In the genomic region with DNA sequence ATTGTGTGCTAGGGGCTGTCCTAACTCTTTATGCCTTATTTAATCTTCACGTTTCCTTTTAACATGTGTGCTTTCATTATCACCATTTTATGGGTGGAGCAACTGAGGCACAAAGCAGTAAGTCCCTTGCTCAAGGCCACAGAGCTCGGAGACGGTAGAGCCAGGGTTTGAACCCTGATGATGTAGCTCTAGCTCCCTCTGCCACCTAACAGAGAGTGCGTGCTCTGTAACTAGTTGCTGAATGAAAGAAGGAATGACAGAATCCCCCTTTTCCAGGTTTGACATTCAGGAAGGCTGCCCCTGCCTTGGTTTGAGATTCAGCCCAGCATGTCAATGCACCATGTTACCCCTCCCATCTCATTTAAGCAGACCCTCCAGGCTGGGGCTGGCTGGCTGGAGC, we compare ENCODE assay signal across 18 cellular contexts.
DNase-seq lines count a peak whose midpoint lies in the region; ATAC-seq, FAIRE-seq and TF ChIP-seq lines count a peak whose summit lies in the region.
"Had no signal": no experiment of that assay in that cellular context is flagged by ENCODE, and none has a peak within 500 bp of the region (broad histone marks: within the 10 kb centered on the region; RNA-seq: fewer than 3 reads in every experiment).

No MANE protein-coding gene starts in this region.

- no peak for FAIRE-seq in GM12878 (lab: Jason Lieb, UNC)
- FAIRE-seq: A204.1 had no signal

- H3K27me3 ChIP-seq in IMR-90 (ENCODE audit: control insufficient read depth, insufficient read depth, low read length) (peaks cover 28% of the 10 kb centered on the region), GM12878 (replicated peaks in 1 of 2; ENCODE audit: control insufficient read depth in 2 of 2, insufficient read depth in 2 of 2, low read length in 1 of 2) (no peaks in the 10 kb centered on the region), mesenchymal stem cell (ENCODE audit: control insufficient read depth in 1 of 2, insufficient read depth in 1 of 2, low read length in 2 of 2) (peaks cover 0 to 62% of the 10 kb centered on the region in 2 experiments)
- H3K27me3 ChIP-seq: BLaER1 treated with 17β-estradiol and CSF1 and Interleukin-3, amounts not matched to agents 10 nM and 100 nM had no signal

- H3K36me3 ChIP-seq in IMR-90 (ENCODE audit: control insufficient read depth, insufficient read depth, low read length) (no peaks in the 10 kb centered on the region), GM12878 (ENCODE audit: control insufficient read depth in 2 of 2, insufficient read depth in 2 of 2, low read length in 1 of 2) (no peaks in the 10 kb centered on the region), mesenchymal stem cell (ENCODE audit: control insufficient read depth in 1 of 2, insufficient read depth in 2 of 2, low read depth in 1 of 2, low read length in 2 of 2) (no peaks in the 10 kb centered on the region)
- H3K36me3 ChIP-seq: BLaER1 treated with 17β-estradiol and CSF1 and Interleukin-3, amounts not matched to agents 10 nM and 100 nM; HAP-1 had no signal

- H2AFZ ChIP-seq in IMR-90 (replicated peaks; ENCODE audit: low read length, poor library complexity), result peak overlapping the region; percentile 3
- H2AFZ ChIP-seq in GM12878 (ENCODE audit: control insufficient read depth, low read depth, low read length), result no peak overlapping the region
- H2AFZ ChIP-seq in mesenchymal stem cell (ENCODE audit: low read depth, low read length), result no peak overlapping the region

- H3K4ac ChIP-seq in IMR-90 (ENCODE audit: low read depth, low read length), result no peak overlapping the region
- peak overlapping the region; percentile 47 to 74 for H3K4ac ChIP-seq in mesenchymal stem cell (ENCODE audit: low read depth in 1 of 2, low read length in 2 of 2)

- H3K4me2 ChIP-seq in IMR-90 (ENCODE audit: low read depth, low read length) (no peak overlapping the region), GM12878 (ENCODE audit: control insufficient read depth, insufficient read depth) (no peak overlapping the region), mesenchymal stem cell (ENCODE audit: low read length, poor library complexity, severe bottlenecking) (no peak overlapping the region)
- H3K4me2 ChIP-seq: BLaER1 treated with 17β-estradiol and CSF1 and Interleukin-3, amounts not matched to agents 10 nM and 100 nM had no signal

- H4K8ac ChIP-seq in IMR-90 (ENCODE audit: low read depth in 2 of 2, low read length in 2 of 2), result no peak overlapping the region
- peak overlapping the region; percentile 12 for H4K8ac ChIP-seq in mesenchymal stem cell (ENCODE audit: low read length)

- no peak for ATAC-seq in IMR-90 (ENCODE audit: low read depth)
- no peak for ATAC-seq in GM12878
- ATAC-seq in HG02623 (IDR thresholded peaks at IDR 0.05; ENCODE audit: unreplicated experiment), result no peak
- ATAC-seq in HG03045 (IDR thresholded peaks at IDR 0.05; ENCODE audit: unreplicated experiment), result no peak
- no peak for ATAC-seq in HG02678 (IDR thresholded peaks at IDR 0.05; ENCODE audit: unreplicated experiment)
- ATAC-seq: CD8-positive, alpha-beta T cell; Panc1 had no signal

- H3K9ac ChIP-seq in IMR-90 (ENCODE audit: low read depth, low read length) (no peak overlapping the region), GM12878 (ENCODE audit: control insufficient read depth, insufficient read depth, low read length) (no peak overlapping the region), mesenchymal stem cell (ENCODE audit: low read length) (no peak overlapping the region)
- H3K9ac ChIP-seq: BLaER1 treated with 17β-estradiol and CSF1 and Interleukin-3, amounts not matched to agents 10 nM and 100 nM had no signal

- TF ChIP-seq POLR2A in IMR-90 (IDR thresholded peaks at IDR 0.05; ENCODE audit: low read depth, low read length), result no peak
- TF ChIP-seq POLR2A in GM12878 (IDR thresholded peaks at IDR 0.05; ENCODE audit: low read depth, low read length), result no peak

- H2AK5ac ChIP-seq in IMR-90 (ENCODE audit: low read depth, low read length) (no peak overlapping the region), mesenchymal stem cell (ENCODE audit: low read length, severe bottlenecking) (no peak overlapping the region)

- no peak overlapping the region for H2BK20ac ChIP-seq in IMR-90 (ENCODE audit: low read depth, low read length)

- intact Hi-C loops in IMR-90 (cut with micrococcal nuclease), result no loop called here
- intact Hi-C loops in GM12878 (cut with micrococcal nuclease; ENCODE audit: unreplicated experiment), result no loop called here

- no peak overlapping the region for H3K23ac ChIP-seq in IMR-90 (ENCODE audit: low read depth, low read length)
- H3K23ac ChIP-seq in mesenchymal stem cell (ENCODE audit: low read length in 2 of 2), result no peak overlapping the region

- H3K4me1 ChIP-seq in IMR-90 (ENCODE audit: control insufficient read depth, insufficient read depth, low read length) (peaks cover 2% of the 10 kb centered on the region; the same call in 1 of the 2 replicates), GM12878 (ENCODE audit: control insufficient read depth, insufficient read depth, low read length) (no peaks in the 10 kb centered on the region), mesenchymal stem cell (ENCODE audit: control insufficient read depth, insufficient read depth, low read depth, low read length) (no peaks in the 10 kb centered on the region)

- no peak for TF ChIP-seq EP300 in GM12878 (IDR thresholded peaks at IDR 0.05; ENCODE audit: borderline replicate concordance in 1 of 2, control insufficient read depth in 1 of 2, low read depth in 2 of 2, low read length in 2 of 2)

- H4K91ac ChIP-seq in IMR-90 (ENCODE audit: insufficient read depth, low read depth, low read length) (no peak overlapping the region), mesenchymal stem cell (ENCODE audit: low read length) (no peak overlapping the region)

- H4K5ac ChIP-seq in IMR-90 (ENCODE audit: low read depth, low read length), result no peak overlapping the region

- RAD21 ChIA-PET in GM12878 (lab: Charles Lee; ENCODE audit: unreplicated experiment), result interaction anchor here (1.2 to 3.5 kb wide), 3 partner anchors 145 to 260 kb away, joined by 3 to 21 read pairs (median 8); no protein-coding TSS in a partner anchor

- POLR2A ChIA-PET in GM10248 (lab: Yijun Ruan, JAX), result no interaction called here
- POLR2A ChIA-PET in IMR-90 (lab: Charles Lee; ENCODE audit: unreplicated experiment), result no interaction called here
- POLR2A ChIA-PET in GM12878 (lab: Charles Lee), result no interaction called here

- no peaks in the 10 kb centered on the region for H3K79me2 ChIP-seq in GM12878 (ENCODE audit: control insufficient read depth, insufficient read depth, low read length)

- H2BK120ac ChIP-seq in IMR-90 (ENCODE audit: low read depth, low read length) (no peak overlapping the region), mesenchymal stem cell (ENCODE audit: low read depth, low read length) (peak overlapping the region; percentile 8)

- in situ Hi-C loops in IMR-90 (cut with MboI; ENCODE audit: low sequenced_read_pairs), result no loop called here
- in situ Hi-C loops in GM12878 (cut with MboI), result no loop called here

- no peak overlapping the region for H3K4me3 ChIP-seq in IMR-90 (ENCODE audit: insufficient read depth, low read depth, low read length)
- H3K4me3 ChIP-seq in GM12878, result no peak overlapping the region
- no peak overlapping the region for H3K4me3 ChIP-seq in mesenchymal stem cell (ENCODE audit: insufficient read depth in 1 of 2, low read depth in 1 of 2, low read length in 2 of 2)
- H3K4me3 ChIP-seq: BLaER1 treated with 17β-estradiol and CSF1 and Interleukin-3, amounts not matched to agents 10 nM and 100 nM; HAP-1 had no signal

- SMC1A ChIA-PET in GM12878 (lab: Charles Lee; ENCODE audit: uncharacterized antibody, unreplicated experiment), result interaction anchor here (1.3 to 2.0 kb wide), 3 partner anchors 13 to 260 kb away, joined by 4 to 11 read pairs (median 5); no protein-coding TSS in a partner anchor

- H3K27ac ChIP-seq in IMR-90 (ENCODE audit: insufficient read depth, low read length), result no peak overlapping the region
- H3K27ac ChIP-seq in GM12878 (ENCODE audit: control insufficient read depth, insufficient read depth), result no peak overlapping the region
- H3K27ac ChIP-seq in mesenchymal stem cell (ENCODE audit: low read length, poor library complexity, severe bottlenecking), result no peak overlapping the region
- H3K27ac ChIP-seq: BLaER1 treated with 17β-estradiol and CSF1 and Interleukin-3, amounts not matched to agents 10 nM and 100 nM had no signal

- CTCF ChIA-PET in GM10248 (lab: Yijun Ruan, JAX), result interaction anchor here (1.0 to 1.3 kb wide), 2 partner anchors 9 to 45 kb away, joined by 4 read pairs; no protein-coding TSS in a partner anchor
- CTCF ChIA-PET in IMR-90 (lab: Yijun Ruan, JAX), result interaction anchor here (0.6 kb wide), 1 partner anchor 260 kb away, joined by 3 read pairs; no protein-coding TSS in a partner anchor
- CTCF ChIA-PET in GM12878 (lab: Yijun Ruan, JAX), result interaction anchor here (1.0 to 1.9 kb wide), 5 partner anchors 24 to 192 kb away, joined by 3 to 10 read pairs (median 3); no protein-coding TSS in a partner anchor

- peak overlapping the region in 1 of 2 experiments; percentile 68 for H2BK12ac ChIP-seq in mesenchymal stem cell (ENCODE audit: low read length in 2 of 2)

- BruUV-seq in IMR-90 (replicated peaks; lab: Mats Ljungman, UMichigan), result no TSS peak
- no TSS peak for BruUV-seq in GM12878 (replicated peaks; lab: Mats Ljungman, UMichigan)

- no peaks in the 10 kb centered on the region; the same call in 1 of the 2 replicates for H3K9me1 ChIP-seq in IMR-90 (ENCODE audit: insufficient read depth, low read length)

- WGBS in IMR-90 (ENCODE audit: extremely low coverage in 2 of 2, insufficient read length in 1 of 2), 2 experiments, result no CpG with 5 or more reads among the region's 4 CpGs
- 54% methylated on average over 4 of the region's 4 CpGs for WGBS in GM12878 (ENCODE audit: insufficient coverage, insufficient replicate concordance, low lambda C conversion rate, missing lambda C conversion rate)
- 84% methylated on average over 4 of the region's 4 CpGs for WGBS in mesenchymal stem cell

- H3K18ac ChIP-seq in IMR-90 (ENCODE audit: low read depth, low read length) (no peak overlapping the region), mesenchymal stem cell (ENCODE audit: low read depth in 1 of 2, low read length in 2 of 2) (peak overlapping the region; percentile 44 to 76)

- no peak for TF ChIP-seq RAD21 in IMR-90 (IDR thresholded peaks at IDR 0.05; ENCODE audit: low read length)
- TF ChIP-seq RAD21 in GM12878 (IDR thresholded peaks at IDR 0.05; ENCODE audit: insufficient read depth, low read depth, low read length), result peak; percentile 25; the same call in 1 of the 2 replicates

- dilution Hi-C loops in IMR-90 (cut with HindIII; ENCODE audit: low sequenced_read_pairs, unreplicated experiment), result no loop called here

- TF ChIP-seq CTCF in GM10248 (IDR thresholded peaks at IDR 0.05; ENCODE audit: control extremely low read depth, extremely low read depth, low read depth, missing control alignments) (peak; percentile 23), IMR-90 (conservative IDR thresholded peaks at IDR 0.05; ENCODE audit: low read depth, low read length) (no peak; the same call in 1 of the 2 replicates), GM12878 (IDR thresholded peaks at IDR 0.05 in 2 of 3, conservative IDR thresholded peaks at IDR 0.05 in 1 of 3; ENCODE audit: control insufficient read depth in 2 of 3, extremely low read depth in 1 of 3, insufficient read depth in 1 of 3, low read depth in 3 of 3, low read length in 3 of 3) (peak in 1 of 3 experiments; percentile 31; a peak in 1 of 6 replicates)

- DNase-seq in GM10248 (ENCODE audit: extremely low spot score), result no peak
- DNase-seq in IMR-90, result no peak
- DNase-seq in GM12878 (ENCODE audit: low read depth, low spot score), result no peak
- no peak for DNase-seq in mesenchymal stem cell
- no peak for DNase-seq in EL
- DNase-seq: Calu3; CD8-positive, alpha-beta T cell; KG1; NCI-H1417 treated with DMSO at 0.1 percent for 48 hours; NCI-H187 treated with DMSO at 0.1 percent for 48 hours; NCI-H526 had no signal

- H3K79me1 ChIP-seq in IMR-90 (ENCODE audit: low read depth in 1 of 2, low read length in 2 of 2) (no peaks in the 10 kb centered on the region), mesenchymal stem cell (replicated peaks; ENCODE audit: low read length, poor library complexity, severe bottlenecking) (no peaks in the 10 kb centered on the region)

- no peak overlapping the region for H3K14ac ChIP-seq in IMR-90 (replicated peaks; ENCODE audit: low read depth, low read length)
- H3K14ac ChIP-seq in mesenchymal stem cell (ENCODE audit: low read length in 2 of 2), result peak overlapping the region in 1 of 2 experiments; percentile 90

- no peaks in the 10 kb centered on the region for H3K9me3 ChIP-seq in IMR-90 (ENCODE audit: control insufficient read depth, insufficient read depth, low read length)
- no peaks in the 10 kb centered on the region for H3K9me3 ChIP-seq in GM12878 (replicated peaks; ENCODE audit: control insufficient read depth, insufficient read depth, low read length)
- H3K9me3 ChIP-seq in mesenchymal stem cell (ENCODE audit: control insufficient read depth, low read length), result no peaks in the 10 kb centered on the region
- H3K9me3 ChIP-seq: BLaER1 treated with 17β-estradiol and CSF1 and Interleukin-3, amounts not matched to agents 10 nM and 100 nM; HAP-1 had no signal

- H2BK15ac ChIP-seq in IMR-90 (ENCODE audit: low read depth, low read length) (no peak overlapping the region), mesenchymal stem cell (ENCODE audit: low read depth, poor library complexity, severe bottlenecking) (peak overlapping the region; percentile 13)

- H4K20me1 ChIP-seq in IMR-90 (ENCODE audit: insufficient read depth, low read length), result no peaks in the 10 kb centered on the region
- H4K20me1 ChIP-seq in GM12878 (ENCODE audit: control insufficient read depth, insufficient read depth), result no peaks in the 10 kb centered on the region
- H4K20me1 ChIP-seq: BLaER1 treated with 17β-estradiol and CSF1 and Interleukin-3, amounts not matched to agents 10 nM and 100 nM had no signal

- no peak overlapping the region for H3K56ac ChIP-seq in IMR-90 (ENCODE audit: extremely low read depth, insufficient read depth, low read length)

- H2BK5ac ChIP-seq in IMR-90 (ENCODE audit: low read depth, low read length, poor library complexity, severe bottlenecking) (no peak overlapping the region), mesenchymal stem cell (ENCODE audit: low read depth, low read length, poor library complexity, severe bottlenecking) (no peak overlapping the region)

- H2AK9ac ChIP-seq in IMR-90 (replicated peaks; ENCODE audit: low read depth, low read length, poor library complexity), result no peak overlapping the region
